Comparison of ENCODE assay signal across 8 cellular contexts in the genomic region with DNA sequence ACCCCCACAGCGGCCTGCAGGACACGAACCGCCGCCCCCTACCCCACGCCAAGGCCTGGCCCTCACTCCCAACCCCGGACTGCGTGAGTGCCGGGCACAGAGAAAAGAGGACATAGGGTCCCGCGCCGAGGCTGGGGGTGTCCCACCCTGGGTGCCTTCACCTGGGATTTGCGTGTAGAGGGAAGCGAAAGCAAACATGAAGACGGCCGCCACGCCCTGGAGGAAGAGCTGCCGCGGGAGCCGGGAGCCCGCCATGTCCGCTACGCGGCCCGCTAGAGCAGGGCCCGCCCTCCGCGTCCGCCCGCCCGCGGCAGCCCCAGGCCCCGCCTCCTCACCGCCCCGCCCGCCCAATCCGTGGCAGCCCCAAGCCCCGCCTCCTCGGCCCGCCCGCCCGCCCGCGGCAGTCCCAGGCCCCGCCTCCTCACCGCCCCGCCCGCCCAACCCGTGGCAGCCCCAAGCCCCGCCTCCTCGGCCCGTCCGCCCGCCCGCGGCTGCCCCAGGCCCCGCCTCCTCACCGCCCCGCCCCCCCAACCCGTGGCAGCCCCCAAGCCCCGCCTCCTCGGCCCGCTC. TPM values are rescaled to one million over a fixed set of nuclear protein-coding genes. Genes with fewer than 3 reads are reported as not detected.
DNase-seq lines count a peak whose midpoint lies in the region; ATAC-seq and TF ChIP-seq lines count a peak whose summit lies in the region.

A gene with protein sequence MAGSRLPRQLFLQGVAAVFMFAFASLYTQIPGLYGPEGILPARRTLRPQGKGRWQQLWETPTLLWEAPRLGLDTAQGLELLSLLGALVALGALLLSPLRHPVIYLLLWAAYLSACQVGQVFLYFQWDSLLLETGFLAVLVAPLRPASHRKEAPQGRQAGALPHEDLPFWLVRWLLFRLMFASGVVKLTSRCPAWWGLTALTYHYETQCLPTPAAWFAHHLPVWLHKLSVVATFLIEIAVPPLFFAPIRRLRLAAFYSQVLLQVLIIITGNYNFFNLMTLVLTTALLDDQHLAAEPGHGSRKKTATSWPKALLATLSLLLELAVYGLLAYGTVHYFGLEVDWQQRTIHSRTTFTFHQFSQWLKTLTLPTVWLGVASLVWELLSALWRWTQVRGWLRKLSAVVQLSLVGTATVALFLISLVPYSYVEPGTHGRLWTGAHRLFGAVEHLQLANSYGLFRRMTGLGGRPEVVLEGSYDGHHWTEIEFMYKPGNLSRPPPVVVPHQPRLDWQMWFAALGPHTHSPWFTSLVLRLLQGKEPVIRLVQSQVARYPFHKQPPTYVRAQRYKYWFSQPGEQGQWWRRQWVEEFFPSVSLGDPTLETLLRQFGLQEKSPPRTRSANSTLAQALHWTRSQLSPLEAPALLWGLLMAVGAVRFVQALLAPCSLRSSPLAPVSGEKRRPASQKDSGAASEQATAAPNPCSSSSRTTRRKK (minus strand): TSS at position 282 of the 570 bp plus-strand sequence. CDS start 27 bp downstream, at position 255.

- TF ChIP-seq POLR2A in GM18505 (IDR thresholded peaks at IDR 0.05; ENCODE audit: borderline replicate concordance, extremely low read depth, insufficient read depth, insufficient read length): peak; percentile 61

- DNase-seq in NCI-H748 (lab: John Stamatoyannopoulos, UW; ENCODE audit: unreplicated experiment) (peak; percentile 89), epidermal melanocyte (ENCODE audit: insufficient read length, low spot score) (peak; percentile 94), myocyte (ENCODE audit: low read depth) (no peak), NCI-H2029 treated with DMSO at 0.1 percent for 48 hours (lab: John Stamatoyannopoulos, UW) (no peak)
- DNase-seq in activated CD8-positive, alpha-beta memory T cell treated with anti-CD3 and anti-CD28 coated beads, Interleukin-2, amount 50 U/mL, for 4 hours: peak; percentile 94
- peak; percentile 87 for DNase-seq in stimulated activated CD8-positive, alpha-beta memory T cell treated with anti-CD3 and anti-CD28 coated beads, Interleukin-7, amount 100 ng/mL, for 24 hours (ENCODE audit: low read depth)

- ATAC-seq in GM18505 (IDR thresholded peaks at IDR 0.05; ENCODE audit: unreplicated experiment) (peak; percentile 51), HG02852 (IDR thresholded peaks at IDR 0.05; ENCODE audit: unreplicated experiment) (peak; percentile 60)

RNA-seq across cellular contexts. Expression of the gene that starts here (rescaled TPM):
- total RNA-seq in myocyte: 41.3 and 46.6 TPM in 2 replicates
- polyA plus RNA-seq in myocyte (2012): 60.6 TPM

Comparison
In these comparisons a context has a peak if more than half of its experiments do, and no peak if none do; other contexts are left out.
1. DNase-seq: peak in NCI-H748 (single experiment), activated CD8-positive, alpha-beta memory T cell treated with anti-CD3 and anti-CD28 coated beads, Interleukin-2, amount 50 U/mL, for 4 hours (single experiment), epidermal melanocyte (single experiment) and stimulated activated CD8-positive, alpha-beta memory T cell treated with anti-CD3 and anti-CD28 coated beads, Interleukin-7, amount 100 ng/mL, for 24 hours (single experiment); none in myocyte (single experiment) and NCI-H2029 treated with DMSO at 0.1 percent for 48 hours (single experiment).